Comparison of ENCODE assay signal across 8 cellular contexts in the genomic region with DNA sequence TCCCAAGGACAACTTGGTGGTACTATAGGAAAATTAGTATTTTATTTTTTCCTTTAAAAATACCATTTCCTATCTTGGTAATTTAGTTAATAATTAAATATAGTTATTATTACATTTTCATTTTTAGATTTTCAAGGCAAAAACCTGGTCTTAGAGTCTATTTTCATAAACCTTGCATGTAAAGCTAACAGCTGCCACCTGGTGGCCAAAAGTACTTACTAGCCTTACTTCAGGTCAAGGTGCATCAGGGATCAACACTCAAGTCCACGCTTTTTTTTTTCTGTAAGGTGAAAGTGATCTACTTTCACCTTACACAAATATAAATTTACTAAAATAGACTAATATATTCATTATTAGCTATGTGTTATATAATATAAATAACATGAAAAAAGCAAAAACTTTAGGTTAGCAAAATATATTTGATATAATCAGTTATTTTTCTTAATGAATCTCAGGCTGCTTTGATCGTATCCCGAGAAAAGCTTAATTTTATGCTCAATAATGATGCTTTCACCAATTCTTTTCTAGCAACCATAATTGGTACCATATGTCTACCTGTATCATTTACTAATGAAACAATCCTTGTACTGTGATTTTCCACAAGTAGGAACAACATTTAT.
DNase-seq lines count a peak whose midpoint lies in the region; ATAC-seq and TF ChIP-seq lines count a peak whose summit lies in the region.

No MANE protein-coding gene starts in this region.

- no peak overlapping the region for H3K4me3 Mint-ChIP-seq in natural killer cell treated with Interleukin-12 subunit alpha and Interleukin-12 subunit beta and Interleukin-15 and Interleukin-18, amount 100 ng/mL, for 72 hours
- no peak overlapping the region for H3K4me3 Mint-ChIP-seq in stimulated activated memory B cell treated with anti-CD40 and anti-IgM and Interleukin-4, amounts not matched to agents 10 μg/mL and 1 μg/mL and 100 μg/mL, for 72 hours

- H3K79me2 ChIP-seq in OCI-LY1 (ENCODE audit: insufficient read depth, low read length) = no peaks in the 10 kb centered on the region

- peaks cover 3% of the 10 kb centered on the region for H3K36me3 Mint-ChIP-seq in natural killer cell treated with Interleukin-12 subunit alpha and Interleukin-12 subunit beta and Interleukin-15 and Interleukin-18, amount 100 ng/mL, for 72 hours
- H3K36me3 Mint-ChIP-seq in stimulated activated memory B cell treated with anti-CD40 and anti-IgM and Interleukin-4, amounts not matched to agents 10 μg/mL and 1 μg/mL and 100 μg/mL, for 72 hours = no peaks in the 10 kb centered on the region

- no peak overlapping the region for H3K4me2 ChIP-seq in OCI-LY1 (ENCODE audit: low read length)

- no peaks in the 10 kb centered on the region for H3K27me3 ChIP-seq in OCI-LY1 (ENCODE audit: insufficient read depth, low read length)
- H3K27me3 ChIP-seq in esophagus squamous epithelium = no peaks in the 10 kb centered on the region

- H3K4me3 ChIP-seq in OCI-LY1 (ENCODE audit: low read depth, low read length, poor library complexity, severe bottlenecking) (no peak overlapping the region), esophagus squamous epithelium (no peak overlapping the region)

- H3K36me3 ChIP-seq in OCI-LY1 (ENCODE audit: insufficient read depth, low read length) (peaks cover 10% of the 10 kb centered on the region; the same call in 1 of the 2 replicates), esophagus squamous epithelium (peaks cover 0 to 74% (median 2%) of the 10 kb centered on the region in 3 donors)

- no peaks in the 10 kb centered on the region; the same call in 1 of the 2 replicates for H3F3A ChIP-seq in OCI-LY1 (ENCODE audit: insufficient read depth, low read length)

- H3K9ac ChIP-seq in OCI-LY1 (ENCODE audit: low read length) = no peak overlapping the region

- no peak overlapping the region for H3K27ac Mint-ChIP-seq in natural killer cell treated with Interleukin-12 subunit alpha and Interleukin-12 subunit beta and Interleukin-15 and Interleukin-18, amount 100 ng/mL, for 72 hours
- H3K27ac Mint-ChIP-seq in stimulated activated memory B cell treated with anti-CD40 and anti-IgM and Interleukin-4, amounts not matched to agents 10 μg/mL and 1 μg/mL and 100 μg/mL, for 72 hours = no peak overlapping the region

- no peaks in the 10 kb centered on the region for H3K4me1 Mint-ChIP-seq in natural killer cell treated with Interleukin-12 subunit alpha and Interleukin-12 subunit beta and Interleukin-15 and Interleukin-18, amount 100 ng/mL, for 72 hours (ENCODE audit: low read depth in 2 of 2)
- H3K4me1 Mint-ChIP-seq in stimulated activated memory B cell treated with anti-CD40 and anti-IgM and Interleukin-4, amounts not matched to agents 10 μg/mL and 1 μg/mL and 100 μg/mL, for 72 hours = no peaks in the 10 kb centered on the region

- DNase-seq in Right ventricle myocardium inferior (ENCODE audit: missing footprints) = peak; percentile 51
- DNase-seq in cardiac septum (ENCODE audit: low spot score) = no peak
- peak; percentile 43 for DNase-seq in HT1080 (ENCODE audit: low read depth)
- DNase-seq in activated T-cell treated with anti-CD3 and anti-CD28 coated beads for 24 hours (ENCODE audit: low read depth) = peak; percentile 55
- DNase-seq in esophagus squamous epithelium (lab: John Stamatoyannopoulos, UW) = peak; percentile 1
- DNase-seq in natural killer cell treated with Interleukin-12 subunit alpha and Interleukin-12 subunit beta and Interleukin-15 and Interleukin-18, amount 100 ng/mL, for 72 hours (ENCODE audit: low spot score) = peak; percentile 68

- TF ChIP-seq POLR2A in esophagus squamous epithelium (IDR thresholded peaks at IDR 0.05) = no peak

- no peak overlapping the region for H2AFZ ChIP-seq in OCI-LY1 (ENCODE audit: low read length)

- ATAC-seq in Right ventricle myocardium inferior = no peak
- ATAC-seq in natural killer cell treated with Interleukin-12 subunit alpha and Interleukin-12 subunit beta and Interleukin-15 and Interleukin-18, amount 100 ng/mL, for 72 hours = no peak
- peak; percentile 45 for ATAC-seq in stimulated activated memory B cell treated with anti-CD40 and anti-IgM and Interleukin-4, amounts not matched to agents 10 μg/mL and 1 μg/mL and 100 μg/mL, for 72 hours

- H4K20me1 ChIP-seq in OCI-LY1 (ENCODE audit: insufficient read depth, low read length) = no peaks in the 10 kb centered on the region

- no peaks in the 10 kb centered on the region for H3K9me2 ChIP-seq in OCI-LY1 (ENCODE audit: low read depth, low read length)

- no peak overlapping the region for H3K27ac ChIP-seq in OCI-LY1 (ENCODE audit: low read depth, low read length, poor library complexity, severe bottlenecking)
- no peak overlapping the region for H3K27ac ChIP-seq in esophagus squamous epithelium

- 67 to 68% methylated on average over 3 of the region's 3 CpGs for WGBS in esophagus squamous epithelium, 2 donors

- no peaks in the 10 kb centered on the region for H3K27me3 Mint-ChIP-seq in natural killer cell treated with Interleukin-12 subunit alpha and Interleukin-12 subunit beta and Interleukin-15 and Interleukin-18, amount 100 ng/mL, for 72 hours
- H3K27me3 Mint-ChIP-seq in stimulated activated memory B cell treated with anti-CD40 and anti-IgM and Interleukin-4, amounts not matched to agents 10 μg/mL and 1 μg/mL and 100 μg/mL, for 72 hours = no peaks in the 10 kb centered on the region

- intact Hi-C loops in Right ventricle myocardium inferior (cut with DNase I) (loop anchor here (1.0 kb wide), 1 partner anchor 66 kb away; no protein-coding TSS in a partner anchor), cardiac septum (cut with DNase I) (loop anchor here (2.0 kb wide), 1 partner anchor 67 kb away; no protein-coding TSS in a partner anchor), esophagus squamous epithelium (cut with DNase I) (loop anchor here (5.0 kb wide), 1 partner anchor 67 kb away; no protein-coding TSS in a partner anchor)

- no peaks in the 10 kb centered on the region for H3K4me1 ChIP-seq in OCI-LY1 (ENCODE audit: insufficient read depth, low read length, severe bottlenecking)
- H3K4me1 ChIP-seq in esophagus squamous epithelium = no peaks in the 10 kb centered on the region

- no peaks in the 10 kb centered on the region for H3K9me3 Mint-ChIP-seq in natural killer cell treated with Interleukin-12 subunit alpha and Interleukin-12 subunit beta and Interleukin-15 and Interleukin-18, amount 100 ng/mL, for 72 hours
- H3K9me3 Mint-ChIP-seq in stimulated activated memory B cell treated with anti-CD40 and anti-IgM and Interleukin-4, amounts not matched to agents 10 μg/mL and 1 μg/mL and 100 μg/mL, for 72 hours = no peaks in the 10 kb centered on the region

- TF ChIP-seq CTCF in OCI-LY1 (IDR thresholded peaks at IDR 0.05; ENCODE audit: low read length) = peak; percentile 50
- peak; percentile 65 to 83 (median 70) for TF ChIP-seq CTCF in esophagus squamous epithelium (IDR thresholded peaks at IDR 0.05)

- H3K9me3 ChIP-seq in OCI-LY1 (ENCODE audit: low read length) (no peaks in the 10 kb centered on the region), esophagus squamous epithelium (no peaks in the 10 kb centered on the region)
